In the genomic region with DNA sequence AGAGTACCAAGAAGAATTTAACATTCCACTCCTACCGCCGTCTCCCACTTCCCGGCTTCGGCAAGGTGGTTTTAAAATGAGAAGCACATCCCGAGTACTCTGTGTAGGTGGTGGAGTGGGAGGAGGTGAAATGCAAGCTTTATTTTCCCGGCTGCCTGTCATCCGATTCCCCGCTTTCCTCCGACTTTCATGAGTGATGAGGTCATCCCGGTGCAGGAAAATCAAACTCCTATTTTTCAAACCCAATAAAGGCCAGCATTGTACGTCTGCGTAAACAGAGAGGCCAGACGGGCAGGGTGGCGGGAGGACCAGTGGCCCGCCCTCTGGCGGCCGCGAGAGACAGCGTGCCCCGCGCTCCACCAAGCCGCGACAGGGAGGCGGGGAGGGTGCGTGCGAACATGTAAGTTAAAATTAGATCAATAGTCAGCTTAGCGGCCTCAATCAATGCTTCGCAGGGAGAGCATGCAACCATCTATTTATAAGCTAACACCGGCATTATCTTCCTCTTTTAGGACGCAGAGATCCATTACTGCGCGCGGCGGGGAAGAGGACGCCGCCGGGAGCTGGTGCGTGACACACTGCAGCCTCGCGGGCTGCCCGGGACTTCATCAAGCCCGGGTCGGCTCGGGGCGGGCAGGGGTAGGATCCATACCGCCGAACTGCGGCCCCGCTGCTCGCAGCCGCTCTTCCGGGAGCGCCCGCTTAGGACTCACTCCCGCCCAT, we compare ENCODE assay signal across 1 cellular context.
TF ChIP-seq lines count a peak whose summit lies in the region.

No MANE protein-coding gene starts in this region.

TF ChIP-seq in HEK293, 187 proteins besides CTCF, POLR2A, EP300 and RAD21 (continued from another document):
- TF ChIP-seq, protein P1, sequence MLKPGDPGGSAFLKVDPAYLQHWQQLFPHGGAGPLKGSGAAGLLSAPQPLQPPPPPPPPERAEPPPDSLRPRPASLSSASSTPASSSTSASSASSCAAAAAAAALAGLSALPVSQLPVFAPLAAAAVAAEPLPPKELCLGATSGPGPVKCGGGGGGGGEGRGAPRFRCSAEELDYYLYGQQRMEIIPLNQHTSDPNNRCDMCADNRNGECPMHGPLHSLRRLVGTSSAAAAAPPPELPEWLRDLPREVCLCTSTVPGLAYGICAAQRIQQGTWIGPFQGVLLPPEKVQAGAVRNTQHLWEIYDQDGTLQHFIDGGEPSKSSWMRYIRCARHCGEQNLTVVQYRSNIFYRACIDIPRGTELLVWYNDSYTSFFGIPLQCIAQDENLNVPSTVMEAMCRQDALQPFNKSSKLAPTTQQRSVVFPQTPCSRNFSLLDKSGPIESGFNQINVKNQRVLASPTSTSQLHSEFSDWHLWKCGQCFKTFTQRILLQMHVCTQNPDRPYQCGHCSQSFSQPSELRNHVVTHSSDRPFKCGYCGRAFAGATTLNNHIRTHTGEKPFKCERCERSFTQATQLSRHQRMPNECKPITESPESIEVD (tag by site-specific recombination; IDR thresholded peaks at IDR 0.05): peak; percentile 62
- no peak for TF ChIP-seq GLI4 (tag by site-specific recombination; IDR thresholded peaks at IDR 0.05)
- no peak for TF ChIP-seq ZNF169 (tag by site-specific recombination; IDR thresholded peaks at IDR 0.05)
- TF ChIP-seq, protein P2, sequence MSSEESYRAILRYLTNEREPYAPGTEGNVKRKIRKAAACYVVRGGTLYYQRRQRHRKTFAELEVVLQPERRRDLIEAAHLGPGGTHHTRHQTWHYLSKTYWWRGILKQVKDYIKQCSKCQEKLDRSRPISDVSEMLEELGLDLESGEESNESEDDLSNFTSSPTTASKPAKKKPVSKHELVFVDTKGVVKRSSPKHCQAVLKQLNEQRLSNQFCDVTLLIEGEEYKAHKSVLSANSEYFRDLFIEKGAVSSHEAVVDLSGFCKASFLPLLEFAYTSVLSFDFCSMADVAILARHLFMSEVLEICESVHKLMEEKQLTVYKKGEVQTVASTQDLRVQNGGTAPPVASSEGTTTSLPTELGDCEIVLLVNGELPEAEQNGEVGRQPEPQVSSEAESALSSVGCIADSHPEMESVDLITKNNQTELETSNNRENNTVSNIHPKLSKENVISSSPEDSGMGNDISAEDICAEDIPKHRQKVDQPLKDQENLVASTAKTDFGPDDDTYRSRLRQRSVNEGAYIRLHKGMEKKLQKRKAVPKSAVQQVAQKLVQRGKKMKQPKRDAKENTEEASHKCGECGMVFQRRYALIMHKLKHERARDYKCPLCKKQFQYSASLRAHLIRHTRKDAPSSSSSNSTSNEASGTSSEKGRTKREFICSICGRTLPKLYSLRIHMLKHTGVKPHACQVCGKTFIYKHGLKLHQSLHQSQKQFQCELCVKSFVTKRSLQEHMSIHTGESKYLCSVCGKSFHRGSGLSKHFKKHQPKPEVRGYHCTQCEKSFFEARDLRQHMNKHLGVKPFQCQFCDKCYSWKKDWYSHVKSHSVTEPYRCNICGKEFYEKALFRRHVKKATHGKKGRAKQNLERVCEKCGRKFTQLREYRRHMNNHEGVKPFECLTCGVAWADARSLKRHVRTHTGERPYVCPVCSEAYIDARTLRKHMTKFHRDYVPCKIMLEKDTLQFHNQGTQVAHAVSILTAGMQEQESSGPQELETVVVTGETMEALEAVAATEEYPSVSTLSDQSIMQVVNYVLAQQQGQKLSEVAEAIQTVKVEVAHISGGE (tag by site-specific recombination; conservative IDR thresholded peaks at IDR 0.05; ENCODE audit: low read depth): peak; percentile 27; the same call in 1 of the 2 replicates
- TF ChIP-seq PRDM1 (tag by site-specific recombination; IDR thresholded peaks at IDR 0.05): peak; percentile 83
- TF ChIP-seq YY2 (tag by site-specific recombination; IDR thresholded peaks at IDR 0.05): no peak
- peak; percentile 80 for TF ChIP-seq ZNF366 (tag by site-specific recombination; conservative IDR thresholded peaks at IDR 0.05)
- TF ChIP-seq, protein P3, sequence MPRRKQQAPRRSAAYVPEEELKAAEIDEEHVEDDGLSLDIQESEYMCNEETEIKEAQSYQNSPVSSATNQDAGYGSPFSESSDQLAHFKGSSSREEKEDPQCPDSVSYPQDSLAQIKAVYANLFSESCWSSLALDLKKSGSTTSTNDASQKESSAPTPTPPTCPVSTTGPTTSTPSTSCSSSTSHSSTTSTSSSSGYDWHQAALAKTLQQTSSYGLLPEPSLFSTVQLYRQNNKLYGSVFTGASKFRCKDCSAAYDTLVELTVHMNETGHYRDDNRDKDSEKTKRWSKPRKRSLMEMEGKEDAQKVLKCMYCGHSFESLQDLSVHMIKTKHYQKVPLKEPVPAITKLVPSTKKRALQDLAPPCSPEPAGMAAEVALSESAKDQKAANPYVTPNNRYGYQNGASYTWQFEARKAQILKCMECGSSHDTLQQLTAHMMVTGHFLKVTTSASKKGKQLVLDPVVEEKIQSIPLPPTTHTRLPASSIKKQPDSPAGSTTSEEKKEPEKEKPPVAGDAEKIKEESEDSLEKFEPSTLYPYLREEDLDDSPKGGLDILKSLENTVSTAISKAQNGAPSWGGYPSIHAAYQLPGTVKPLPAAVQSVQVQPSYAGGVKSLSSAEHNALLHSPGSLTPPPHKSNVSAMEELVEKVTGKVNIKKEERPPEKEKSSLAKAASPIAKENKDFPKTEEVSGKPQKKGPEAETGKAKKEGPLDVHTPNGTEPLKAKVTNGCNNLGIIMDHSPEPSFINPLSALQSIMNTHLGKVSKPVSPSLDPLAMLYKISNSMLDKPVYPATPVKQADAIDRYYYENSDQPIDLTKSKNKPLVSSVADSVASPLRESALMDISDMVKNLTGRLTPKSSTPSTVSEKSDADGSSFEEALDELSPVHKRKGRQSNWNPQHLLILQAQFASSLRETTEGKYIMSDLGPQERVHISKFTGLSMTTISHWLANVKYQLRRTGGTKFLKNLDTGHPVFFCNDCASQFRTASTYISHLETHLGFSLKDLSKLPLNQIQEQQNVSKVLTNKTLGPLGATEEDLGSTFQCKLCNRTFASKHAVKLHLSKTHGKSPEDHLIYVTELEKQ (tag by site-specific recombination; IDR thresholded peaks at IDR 0.05; ENCODE audit: borderline replicate concordance): no peak
- TF ChIP-seq MYNN (tag by site-specific recombination; IDR thresholded peaks at IDR 0.05; ENCODE audit: borderline replicate concordance): no peak
- TF ChIP-seq ZNF341 (tag by site-specific recombination; IDR thresholded peaks at IDR 0.05; ENCODE audit: low read depth): peak; percentile 81
- TF ChIP-seq, protein P4, sequence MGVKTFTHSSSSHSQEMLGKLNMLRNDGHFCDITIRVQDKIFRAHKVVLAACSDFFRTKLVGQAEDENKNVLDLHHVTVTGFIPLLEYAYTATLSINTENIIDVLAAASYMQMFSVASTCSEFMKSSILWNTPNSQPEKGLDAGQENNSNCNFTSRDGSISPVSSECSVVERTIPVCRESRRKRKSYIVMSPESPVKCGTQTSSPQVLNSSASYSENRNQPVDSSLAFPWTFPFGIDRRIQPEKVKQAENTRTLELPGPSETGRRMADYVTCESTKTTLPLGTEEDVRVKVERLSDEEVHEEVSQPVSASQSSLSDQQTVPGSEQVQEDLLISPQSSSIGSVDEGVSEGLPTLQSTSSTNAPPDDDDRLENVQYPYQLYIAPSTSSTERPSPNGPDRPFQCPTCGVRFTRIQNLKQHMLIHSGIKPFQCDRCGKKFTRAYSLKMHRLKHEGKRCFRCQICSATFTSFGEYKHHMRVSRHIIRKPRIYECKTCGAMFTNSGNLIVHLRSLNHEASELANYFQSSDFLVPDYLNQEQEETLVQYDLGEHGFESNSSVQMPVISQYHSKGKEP (tag by site-specific recombination; IDR thresholded peaks at IDR 0.05): peak; percentile 76
- TF ChIP-seq WT1 (tag by site-specific recombination; IDR thresholded peaks at IDR 0.05): 0 out of 2 replicates have a peak, but pooled peaks have one; percentile 36
- TF ChIP-seq SALL2 (tag by site-specific recombination; IDR thresholded peaks at IDR 0.05; ENCODE audit: borderline replicate concordance): no peak
- TF ChIP-seq EGR2 (tag by site-specific recombination; IDR thresholded peaks at IDR 0.05; ENCODE audit: low read depth): peak; percentile 94
- peak; percentile 44 for TF ChIP-seq SP2 (tag by site-specific recombination; IDR thresholded peaks at IDR 0.05)
- TF ChIP-seq SCRT1 (tag by site-specific recombination; IDR thresholded peaks at IDR 0.05; ENCODE audit: borderline replicate concordance): no peak
- no peak for TF ChIP-seq YY1 (tag by site-specific recombination; IDR thresholded peaks at IDR 0.05)
- TF ChIP-seq ZNF121 (tag by site-specific recombination; IDR thresholded peaks at IDR 0.05): 0 out of 2 replicates have a peak, but pooled peaks have one; percentile 49
- no peak for TF ChIP-seq MEIS1 (CRISPR knock-in tag; IDR thresholded peaks at IDR 0.05; ENCODE audit: borderline replicate concordance)
- TF ChIP-seq, protein P5, sequence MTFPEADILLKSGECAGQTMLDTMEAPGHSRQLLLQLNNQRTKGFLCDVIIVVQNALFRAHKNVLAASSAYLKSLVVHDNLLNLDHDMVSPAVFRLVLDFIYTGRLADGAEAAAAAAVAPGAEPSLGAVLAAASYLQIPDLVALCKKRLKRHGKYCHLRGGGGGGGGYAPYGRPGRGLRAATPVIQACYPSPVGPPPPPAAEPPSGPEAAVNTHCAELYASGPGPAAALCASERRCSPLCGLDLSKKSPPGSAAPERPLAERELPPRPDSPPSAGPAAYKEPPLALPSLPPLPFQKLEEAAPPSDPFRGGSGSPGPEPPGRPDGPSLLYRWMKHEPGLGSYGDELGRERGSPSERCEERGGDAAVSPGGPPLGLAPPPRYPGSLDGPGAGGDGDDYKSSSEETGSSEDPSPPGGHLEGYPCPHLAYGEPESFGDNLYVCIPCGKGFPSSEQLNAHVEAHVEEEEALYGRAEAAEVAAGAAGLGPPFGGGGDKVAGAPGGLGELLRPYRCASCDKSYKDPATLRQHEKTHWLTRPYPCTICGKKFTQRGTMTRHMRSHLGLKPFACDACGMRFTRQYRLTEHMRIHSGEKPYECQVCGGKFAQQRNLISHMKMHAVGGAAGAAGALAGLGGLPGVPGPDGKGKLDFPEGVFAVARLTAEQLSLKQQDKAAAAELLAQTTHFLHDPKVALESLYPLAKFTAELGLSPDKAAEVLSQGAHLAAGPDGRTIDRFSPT (tag by site-specific recombination; IDR thresholded peaks at IDR 0.05): 0 out of 2 replicates have a peak, but pooled peaks have one; percentile 45
- TF ChIP-seq ZNF221 (tag by site-specific recombination; IDR thresholded peaks at IDR 0.05; ENCODE audit: borderline replicate concordance): no peak
- no peak for TF ChIP-seq ZNF837 (tag by site-specific recombination; IDR thresholded peaks at IDR 0.05)
- peak; percentile 46; the same call in 1 of the 2 replicates for TF ChIP-seq ZNF394 (tag by site-specific recombination; IDR thresholded peaks at IDR 0.05; ENCODE audit: borderline replicate concordance)
- peak; percentile 79 for TF ChIP-seq IKZF3 (tag by site-specific recombination; IDR thresholded peaks at IDR 0.05)
- peak; percentile 73 for TF ChIP-seq ZFP3 (tag by site-specific recombination; IDR thresholded peaks at IDR 0.05; ENCODE audit: low read depth)
- no peak for TF ChIP-seq ZNF529 (tag by site-specific recombination; IDR thresholded peaks at IDR 0.05; ENCODE audit: insufficient replicate concordance)
- no peak for TF ChIP-seq ZNF776 (tag by site-specific recombination; IDR thresholded peaks at IDR 0.05; ENCODE audit: borderline replicate concordance)
- no peak for TF ChIP-seq ZNF585B (tag by site-specific recombination; IDR thresholded peaks at IDR 0.05)
- TF ChIP-seq, protein P6, sequence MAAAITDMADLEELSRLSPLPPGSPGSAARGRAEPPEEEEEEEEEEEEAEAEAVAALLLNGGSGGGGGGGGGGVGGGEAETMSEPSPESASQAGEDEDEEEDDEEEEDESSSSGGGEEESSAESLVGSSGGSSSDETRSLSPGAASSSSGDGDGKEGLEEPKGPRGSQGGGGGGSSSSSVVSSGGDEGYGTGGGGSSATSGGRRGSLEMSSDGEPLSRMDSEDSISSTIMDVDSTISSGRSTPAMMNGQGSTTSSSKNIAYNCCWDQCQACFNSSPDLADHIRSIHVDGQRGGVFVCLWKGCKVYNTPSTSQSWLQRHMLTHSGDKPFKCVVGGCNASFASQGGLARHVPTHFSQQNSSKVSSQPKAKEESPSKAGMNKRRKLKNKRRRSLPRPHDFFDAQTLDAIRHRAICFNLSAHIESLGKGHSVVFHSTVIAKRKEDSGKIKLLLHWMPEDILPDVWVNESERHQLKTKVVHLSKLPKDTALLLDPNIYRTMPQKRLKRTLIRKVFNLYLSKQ (tag by site-specific recombination; IDR thresholded peaks at IDR 0.05; ENCODE audit: borderline replicate concordance): no peak
